ENCODE assay signal across 11 cellular contexts in the genomic region with DNA sequence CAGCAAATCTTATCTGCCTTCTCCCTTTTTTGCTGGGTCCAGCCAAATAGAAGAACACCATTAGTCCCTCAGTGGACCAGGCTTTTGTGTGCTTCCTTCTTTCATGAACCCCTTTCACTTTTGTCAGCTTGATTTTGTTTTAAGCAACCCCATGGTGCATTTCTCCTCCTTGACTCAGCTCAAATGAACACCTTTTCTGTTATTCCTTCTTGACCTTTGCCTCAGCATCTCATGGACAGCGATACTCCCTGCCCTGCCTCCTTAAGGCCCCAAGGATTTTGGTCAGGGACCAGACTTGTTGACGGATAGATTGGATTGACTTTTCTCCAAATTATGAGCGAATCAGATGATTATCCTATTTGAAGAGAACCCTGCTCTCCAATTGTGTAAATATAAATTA.
DNase-seq lines count a peak whose midpoint lies in the region; ATAC-seq and TF ChIP-seq lines count a peak whose summit lies in the region.
"Had no signal": no experiment of that assay in that cellular context is flagged by ENCODE, and none has a peak within 500 bp of the region (broad histone marks: within the 10 kb centered on the region; RNA-seq: fewer than 3 reads in every experiment).

No MANE protein-coding gene starts in this region.

- in situ Hi-C loops in astrocyte of the spinal cord (cut with HindIII; ENCODE audit: low sequenced_read_pairs) = no loop called here

- H3K4me3 ChIP-seq in astrocyte of the spinal cord (ENCODE audit: low read depth, low read length) = no peak overlapping the region

- no peak for TF ChIP-seq CTCF in astrocyte of the spinal cord (IDR thresholded peaks at IDR 0.05; ENCODE audit: low read depth, low read length)

- ATAC-seq in HG02759 (IDR thresholded peaks at IDR 0.05; ENCODE audit: unreplicated experiment) = no peak
- ATAC-seq: CD8-positive, alpha-beta T cell; HCT116 had no signal

- DNase-seq in HCEC 1CT (peak; percentile 24), astrocyte of the spinal cord (ENCODE audit: low read depth, low spot score) (peak; percentile 36), kidney glomerular epithelial cell (lab: John Stamatoyannopoulos, UW) (peak; percentile 15), mucosa of gallbladder (ENCODE audit: low spot score) (no peak), SHP77 treated with DMSO at 0.1 percent for 48 hours (lab: John Stamatoyannopoulos, UW) (no peak), AG20443 (ENCODE audit: low spot score) (no peak)
- DNase-seq: CD8-positive, alpha-beta T cell; COR-L47; DND-41 had no signal

Comparison
In these comparisons a context has a peak if more than half of its experiments do, and no peak if none do; other contexts are left out.
1. DNase-seq: peak in HCEC 1CT (single experiment), astrocyte of the spinal cord (single experiment) and kidney glomerular epithelial cell (single experiment); none in mucosa of gallbladder (single experiment), SHP77 treated with DMSO at 0.1 percent for 48 hours (single experiment) and AG20443 (single experiment).